In genomic region chr20:11780765-11781369, GRCh38 we compare ENCODE assay signal across 33 cellular contexts.
DNase-seq lines count a peak whose midpoint lies in the region; ATAC-seq and TF ChIP-seq lines count a peak whose summit lies in the region.
"Had no signal": no experiment of that assay in that cellular context is flagged by ENCODE, and none has a peak within 500 bp of the region (broad histone marks: within the 10 kb centered on the region; RNA-seq: fewer than 3 reads in every experiment).

No MANE protein-coding gene starts in this region.

- no peaks in the 10 kb centered on the region for H3K9me3 ChIP-seq in CD4-positive, alpha-beta T cell (ENCODE audit: control insufficient read depth, low read length)
- no peaks in the 10 kb centered on the region for H3K9me3 ChIP-seq in naive thymus-derived CD4-positive, alpha-beta T cell (ENCODE audit: control insufficient read depth in 2 of 3, low read length in 3 of 3)
- H3K9me3 ChIP-seq: breast epithelium, upper lobe of left lung had no signal

- H3K27ac Mint-ChIP-seq in CD4-positive, alpha-beta T cell, result no peak overlapping the region
- no peak overlapping the region for H3K27ac Mint-ChIP-seq in naive thymus-derived CD4-positive, alpha-beta T cell
- H3K27ac Mint-ChIP-seq in natural killer cell treated with Interleukin-12 subunit alpha and Interleukin-12 subunit beta and Interleukin-15 and Interleukin-18, amount 100 ng/mL, for 72 hours, result no peak overlapping the region
- H3K27ac Mint-ChIP-seq: activated CD4-positive, alpha-beta T cell treated with anti-CD3 and anti-CD28 coated beads, Interleukin-2, amount 10 ng/mL, durations not matched to agents 24 days and 14 days; activated CD8-positive, alpha-beta memory T cell treated with anti-CD3 and anti-CD28 coated beads, Interleukin-2, amount 10 ng/mL, durations not matched to agents 7 days and 5 days; activated T-helper 1 cell treated with anti-CD3 and anti-CD28 coated beads, Interleukin-12 subunit alpha, Interleukin-12 subunit beta, Interleukin-2, Interleukin-4 antibody, amounts not matched to agents 30 ng/mL and 10 ng/mL and 1 ng/mL, durations not matched to agents 14 hours and 24 hours and 36 hours; B cell; memory B cell; T-helper 2 cell treated with Interferon-gamma antibody and Interleukin-4, amounts not matched to agents 5 μg/mL and 100 μg/mL, for 36 hours had no signal

- DNase-seq in CD4-positive, alpha-beta T cell, result no peak
- DNase-seq in naive thymus-derived CD4-positive, alpha-beta T cell, result no peak
- DNase-seq in medulla oblongata (ENCODE audit: extremely low spot score), result no peak
- no peak for DNase-seq in natural killer cell treated with Interleukin-12 subunit alpha and Interleukin-12 subunit beta and Interleukin-15 and Interleukin-18, amount 100 ng/mL, for 72 hours (ENCODE audit: low spot score)
- DNase-seq: activated CD4-positive, alpha-beta T cell treated with anti-CD3 and anti-CD28 coated beads, Interleukin-2, amount 10 ng/mL, durations not matched to agents 24 days and 14 days; activated CD8-positive, alpha-beta memory T cell treated with anti-CD3 and anti-CD28 coated beads, Interleukin-2, amount 10 ng/mL, durations not matched to agents 7 days and 5 days; activated naive CD4-positive, alpha-beta T cell treated with anti-CD3 and anti-CD28 coated beads, Interleukin-2, amount 50 U/mL, for 16 hours; amygdala; DMS153; effector memory CD4-positive, alpha-beta T cell; foreskin keratinocyte; GDM1; HCEC 1CT; KBM-7; left colon; NCI-H1436; occipital lobe; OCI-M1; substantia nigra; upper lobe of left lung had no signal

- ATAC-seq in GM18505 (IDR thresholded peaks at IDR 0.05; ENCODE audit: unreplicated experiment), result peak; percentile 65
- peak; percentile 60 for ATAC-seq in GM19397 (IDR thresholded peaks at IDR 0.05; ENCODE audit: unreplicated experiment)
- ATAC-seq in HG02798 (IDR thresholded peaks at IDR 0.05; ENCODE audit: poor library complexity, unreplicated experiment), result peak; percentile 73
- ATAC-seq in HG03460 (IDR thresholded peaks at IDR 0.05; ENCODE audit: unreplicated experiment), result peak; percentile 57
- ATAC-seq in CD4-positive, alpha-beta T cell (ENCODE audit: poor library complexity), result no peak
- ATAC-seq in naive thymus-derived CD4-positive, alpha-beta T cell, result no peak
- no peak for ATAC-seq in natural killer cell treated with Interleukin-12 subunit alpha and Interleukin-12 subunit beta and Interleukin-15 and Interleukin-18, amount 100 ng/mL, for 72 hours
- ATAC-seq: activated CD8-positive, alpha-beta memory T cell treated with anti-CD3 and anti-CD28 coated beads, Interleukin-2, amount 10 ng/mL, durations not matched to agents 7 days and 5 days; esophagus mucosa; foreskin keratinocyte; left colon; Right ventricle myocardium inferior had no signal

- H3K36me3 ChIP-seq in naive thymus-derived CD4-positive, alpha-beta T cell (ENCODE audit: control insufficient read depth in 2 of 3, insufficient read depth in 3 of 3, low read length in 3 of 3), result no peaks in the 10 kb centered on the region
- H3K36me3 ChIP-seq: breast epithelium, upper lobe of left lung had no signal

- H3K27ac ChIP-seq in CD4-positive, alpha-beta T cell (ENCODE audit: low read depth, low read length), result no peak overlapping the region
- no peak overlapping the region for H3K27ac ChIP-seq in naive thymus-derived CD4-positive, alpha-beta T cell (ENCODE audit: low read depth, low read length)
- H3K27ac ChIP-seq: breast epithelium, foreskin keratinocyte, skin epidermis, upper lobe of left lung, VCaP had no signal

- no peak for TF ChIP-seq POLR2A in GM18505 (IDR thresholded peaks at IDR 0.05; ENCODE audit: borderline replicate concordance, extremely low read depth, insufficient read depth, insufficient read length)

- intact Hi-C loops in CD4-positive, alpha-beta T cell (cut with DNase I, micrococcal nuclease), result no loop called here
- intact Hi-C loops in naive thymus-derived CD4-positive, alpha-beta T cell (cut with micrococcal nuclease), result no loop called here

- POLR2A ChIA-PET in CD4-positive, alpha-beta T cell (lab: Charles Lee), result no interaction called here
- POLR2A ChIA-PET in naive thymus-derived CD4-positive, alpha-beta T cell (lab: Charles Lee), result no interaction called here

- no peaks in the 10 kb centered on the region for H3K27me3 ChIP-seq in CD4-positive, alpha-beta T cell (ENCODE audit: control insufficient read depth, insufficient read depth, low read length)
- H3K27me3 ChIP-seq in naive thymus-derived CD4-positive, alpha-beta T cell (ENCODE audit: control insufficient read depth in 2 of 2, insufficient read depth in 2 of 2, low read length in 2 of 2), result no peaks in the 10 kb centered on the region
- H3K27me3 ChIP-seq: breast epithelium, foreskin keratinocyte, upper lobe of left lung had no signal

- no peak overlapping the region for H3K4me3 ChIP-seq in naive thymus-derived CD4-positive, alpha-beta T cell (ENCODE audit: low read length)
- H3K4me3 ChIP-seq: breast epithelium, skin epidermis, upper lobe of left lung had no signal

- H3K9me3 Mint-ChIP-seq in CD4-positive, alpha-beta T cell, result no peaks in the 10 kb centered on the region
- H3K9me3 Mint-ChIP-seq in naive thymus-derived CD4-positive, alpha-beta T cell, result peaks cover 0 to 5% (median 0%) of the 10 kb centered on the region in 11 donors
- H3K9me3 Mint-ChIP-seq in natural killer cell treated with Interleukin-12 subunit alpha and Interleukin-12 subunit beta and Interleukin-15 and Interleukin-18, amount 100 ng/mL, for 72 hours, result peaks cover 11% of the 10 kb centered on the region
- H3K9me3 Mint-ChIP-seq: activated CD4-positive, alpha-beta T cell treated with anti-CD3 and anti-CD28 coated beads, Interleukin-2, amount 10 ng/mL, durations not matched to agents 24 days and 14 days; activated T-helper 1 cell treated with anti-CD3 and anti-CD28 coated beads, Interleukin-12 subunit alpha, Interleukin-12 subunit beta, Interleukin-2, Interleukin-4 antibody, amounts not matched to agents 30 ng/mL and 10 ng/mL and 1 ng/mL, durations not matched to agents 14 hours and 24 hours and 36 hours; T-helper 2 cell treated with Interferon-gamma antibody and Interleukin-4, amounts not matched to agents 5 μg/mL and 100 μg/mL, for 36 hours had no signal

- CTCF ChIA-PET in CD4-positive, alpha-beta T cell (lab: Charles Lee), result no interaction called here
- CTCF ChIA-PET in naive thymus-derived CD4-positive, alpha-beta T cell (lab: Charles Lee), result no interaction called here

- H3K36me3 Mint-ChIP-seq in CD4-positive, alpha-beta T cell (ENCODE audit: low read depth), result no peaks in the 10 kb centered on the region
- H3K36me3 Mint-ChIP-seq in naive thymus-derived CD4-positive, alpha-beta T cell, result no peaks in the 10 kb centered on the region
- H3K36me3 Mint-ChIP-seq in natural killer cell treated with Interleukin-12 subunit alpha and Interleukin-12 subunit beta and Interleukin-15 and Interleukin-18, amount 100 ng/mL, for 72 hours, result peaks cover 4% of the 10 kb centered on the region
- H3K36me3 Mint-ChIP-seq: activated CD8-positive, alpha-beta memory T cell treated with anti-CD3 and anti-CD28 coated beads, Interleukin-2, amount 10 ng/mL, durations not matched to agents 7 days and 5 days; memory B cell had no signal

- H3K27me3 Mint-ChIP-seq in CD4-positive, alpha-beta T cell, result no peaks in the 10 kb centered on the region
- H3K27me3 Mint-ChIP-seq in naive thymus-derived CD4-positive, alpha-beta T cell, result peaks cover 0 to 5% (median 0%) of the 10 kb centered on the region in 5 donors
- H3K27me3 Mint-ChIP-seq in natural killer cell treated with Interleukin-12 subunit alpha and Interleukin-12 subunit beta and Interleukin-15 and Interleukin-18, amount 100 ng/mL, for 72 hours, result no peaks in the 10 kb centered on the region
- H3K27me3 Mint-ChIP-seq: activated CD4-positive, alpha-beta T cell treated with anti-CD3 and anti-CD28 coated beads, Interleukin-2, amount 10 ng/mL, durations not matched to agents 24 days and 14 days; activated CD8-positive, alpha-beta memory T cell treated with anti-CD3 and anti-CD28 coated beads, Interleukin-2, amount 10 ng/mL, durations not matched to agents 7 days and 5 days; B cell; memory B cell had no signal

- no peak overlapping the region for H3K4me3 Mint-ChIP-seq in CD4-positive, alpha-beta T cell
- no peak overlapping the region for H3K4me3 Mint-ChIP-seq in naive thymus-derived CD4-positive, alpha-beta T cell
- H3K4me3 Mint-ChIP-seq in natural killer cell treated with Interleukin-12 subunit alpha and Interleukin-12 subunit beta and Interleukin-15 and Interleukin-18, amount 100 ng/mL, for 72 hours, result no peak overlapping the region
- H3K4me3 Mint-ChIP-seq: activated CD4-positive, alpha-beta T cell treated with anti-CD3 and anti-CD28 coated beads, Interleukin-2, amount 10 ng/mL, durations not matched to agents 24 days and 14 days; activated CD8-positive, alpha-beta memory T cell treated with anti-CD3 and anti-CD28 coated beads, Interleukin-2, amount 10 ng/mL, durations not matched to agents 7 days and 5 days; activated T-helper 1 cell treated with anti-CD3 and anti-CD28 coated beads, Interleukin-12 subunit alpha, Interleukin-12 subunit beta, Interleukin-2, Interleukin-4 antibody, amounts not matched to agents 30 ng/mL and 10 ng/mL and 1 ng/mL, durations not matched to agents 14 hours and 24 hours and 36 hours; B cell; memory B cell; T-helper 2 cell treated with Interferon-gamma antibody and Interleukin-4, amounts not matched to agents 5 μg/mL and 100 μg/mL, for 36 hours had no signal

- no peaks in the 10 kb centered on the region for H3K4me1 ChIP-seq in naive thymus-derived CD4-positive, alpha-beta T cell (ENCODE audit: control insufficient read depth in 2 of 2, insufficient read depth in 2 of 2, low read length in 2 of 2)
- H3K4me1 ChIP-seq: breast epithelium had no signal

- TF ChIP-seq CTCF in CD4-positive, alpha-beta T cell (IDR thresholded peaks at IDR 0.05), result no peak

- H3K4me1 Mint-ChIP-seq in CD4-positive, alpha-beta T cell (ENCODE audit: low read depth), result no peaks in the 10 kb centered on the region
- H3K4me1 Mint-ChIP-seq in naive thymus-derived CD4-positive, alpha-beta T cell, result no peaks in the 10 kb centered on the region
- H3K4me1 Mint-ChIP-seq in natural killer cell treated with Interleukin-12 subunit alpha and Interleukin-12 subunit beta and Interleukin-15 and Interleukin-18, amount 100 ng/mL, for 72 hours (ENCODE audit: low read depth in 2 of 2), result no peaks in the 10 kb centered on the region
- H3K4me1 Mint-ChIP-seq: activated CD4-positive, alpha-beta T cell treated with anti-CD3 and anti-CD28 coated beads, Interleukin-2, amount 10 ng/mL, durations not matched to agents 24 days and 14 days; B cell; memory B cell had no signal

Comparison
In these comparisons a context has a peak if more than half of its experiments do, and no peak if none do; other contexts are left out.
1. ATAC-seq: peak in GM18505 (single experiment), GM19397 (single experiment), HG02798 (single experiment) and HG03460 (single experiment); none in CD4-positive, alpha-beta T cell (single experiment), naive thymus-derived CD4-positive, alpha-beta T cell (single experiment) and natural killer cell treated with Interleukin-12 subunit alpha and Interleukin-12 subunit beta and Interleukin-15 and Interleukin-18, amount 100 ng/mL, for 72 hours (0 of 2).